30 cellular contexts compared by ENCODE assay signal in genomic region chr18:595571-595970, GRCh38. TPM values are rescaled to one million over a fixed set of nuclear protein-coding genes. Genes with fewer than 3 reads are reported as not detected.
"Had no signal": no experiment of that assay in that cellular context is flagged by ENCODE, and none has a peak within 500 bp of the region (broad histone marks: within the 10 kb centered on the region; RNA-seq: fewer than 3 reads in every experiment).

No MANE protein-coding gene starts in this region.

- H3K36me3 Mint-ChIP-seq: activated naive CD4-positive, alpha-beta T cell treated with anti-CD3 and anti-CD28 coated beads, Interleukin-2, amount 50 U/mL, for 24 hours had no signal

- H3K4me3 Mint-ChIP-seq: activated CD4-positive, alpha-beta T cell treated with anti-CD3 and anti-CD28 coated beads, Interleukin-2, amount 10 ng/mL, durations not matched to agents 24 days and 14 days; activated CD8-positive, alpha-beta T cell treated with anti-CD3 and anti-CD28 coated beads for 36 hours; activated naive CD8-positive, alpha-beta T cell treated with anti-CD3 and anti-CD28 coated beads, Interleukin-2, amount 50 U/mL, for 24 hours; activated T-helper 17 cell treated with anti-CD3 and anti-CD28 coated beads, Interleukin-2, amount 50 U/mL, for 72 hours; T-helper 1 cell treated with Interleukin-12 subunit alpha and Interleukin-12 subunit beta and Interleukin-4 antibody, amounts not matched to agents 30 μg/mL and 1 μg/mL, for 36 hours; T-helper 2 cell treated with Interferon-gamma antibody and Interleukin-4, amounts not matched to agents 5 μg/mL and 100 μg/mL, for 36 hours had no signal

- H3K4me1 Mint-ChIP-seq: activated T-helper 17 cell treated with anti-CD3 and anti-CD28 coated beads, Interleukin-2, amount 50 U/mL, for 72 hours had no signal

- DNase-seq: activated CD4-positive, alpha-beta T cell treated with anti-CD3 and anti-CD28 coated beads, Interleukin-2, amount 50 U/mL, for 4 hours; activated effector memory CD4-positive, alpha-beta T cell treated with anti-CD3 and anti-CD28 coated beads, Interleukin-2, amount 50 U/mL, for 16 hours; activated naive CD4-positive, alpha-beta T cell; activated naive CD8-positive, alpha-beta T cell treated with anti-CD3 and anti-CD28 coated beads, Interleukin-2, amount 50 U/mL, for 24 hours; anterior cingulate cortex; brain microvascular endothelial cell; central memory CD4-positive, alpha-beta T cell; KG1; NCI-H1092 treated with DMSO at 0.1 percent for 48 hours; NCI-H187; NCI-H2029 treated with DMSO at 0.1 percent for 48 hours; NCI-H2107; NCI-H2171; NCI-H510A; NCI-H526; NCI-H748 treated with DMSO at 0.1 percent for 48 hours; SHP77 had no signal

- H3K27ac Mint-ChIP-seq: activated CD4-positive, alpha-beta T cell treated with anti-CD3 and anti-CD28 coated beads, Interleukin-2, amount 10 ng/mL, durations not matched to agents 24 days and 14 days; activated CD8-positive, alpha-beta T cell treated with anti-CD3 and anti-CD28 coated beads for 36 hours; activated naive CD4-positive, alpha-beta T cell treated with anti-CD3 and anti-CD28 coated beads, Interleukin-2, amount 50 U/mL, for 24 hours; activated naive CD8-positive, alpha-beta T cell treated with anti-CD3 and anti-CD28 coated beads, Interleukin-2, amount 50 U/mL, for 24 hours; activated T-cell treated with anti-CD3 and anti-CD28 coated beads, Interleukin-2, amount 50 U/mL, for 72 hours; activated T-helper 17 cell treated with anti-CD3 and anti-CD28 coated beads, Interleukin-2, amount 50 U/mL, for 72 hours; T-helper 1 cell treated with Interleukin-12 subunit alpha and Interleukin-12 subunit beta and Interleukin-4 antibody, amounts not matched to agents 30 μg/mL and 1 μg/mL, for 36 hours; T-helper 2 cell treated with Interferon-gamma antibody and Interleukin-4, amounts not matched to agents 5 μg/mL and 100 μg/mL, for 36 hours had no signal

- H3K36me3 ChIP-seq: brain microvascular endothelial cell, SJCRH30 had no signal

- H3K9me3 Mint-ChIP-seq: activated CD4-positive, alpha-beta T cell treated with anti-CD3 and anti-CD28 coated beads, Interleukin-2, amount 10 ng/mL, durations not matched to agents 24 days and 14 days; activated CD8-positive, alpha-beta T cell treated with anti-CD3 and anti-CD28 coated beads for 36 hours; activated naive CD4-positive, alpha-beta T cell treated with anti-CD3 and anti-CD28 coated beads, Interleukin-2, amount 50 U/mL, for 24 hours; activated naive CD8-positive, alpha-beta T cell treated with anti-CD3 and anti-CD28 coated beads, Interleukin-2, amount 50 U/mL, for 24 hours; activated T-cell treated with anti-CD3 and anti-CD28 coated beads, Interleukin-2, amount 50 U/mL, for 72 hours; activated T-helper 17 cell treated with anti-CD3 and anti-CD28 coated beads, Interleukin-2, amount 50 U/mL, for 72 hours; T-helper 1 cell treated with Interleukin-12 subunit alpha and Interleukin-12 subunit beta and Interleukin-4 antibody, amounts not matched to agents 30 μg/mL and 1 μg/mL, for 36 hours; T-helper 2 cell treated with Interferon-gamma antibody and Interleukin-4, amounts not matched to agents 5 μg/mL and 100 μg/mL, for 36 hours had no signal

- H3K9ac ChIP-seq: SK-N-SH had no signal

- H3K27ac ChIP-seq: brain microvascular endothelial cell, SJCRH30 had no signal

- H3K27me3 ChIP-seq: SJCRH30 had no signal

- H3K4me3 ChIP-seq: SJCRH30 had no signal

- H3K4me1 ChIP-seq: SJCRH30 had no signal

- ATAC-seq: activated CD8-positive, alpha-beta T cell treated with anti-CD3 and anti-CD28 coated beads for 36 hours had no signal

RNA-seq across cellular contexts. Expression of gene CLUL1, which starts 1.2 kb away (rescaled TPM):
- total RNA-seq: activated CD4-positive, alpha-beta T cell treated with anti-CD3 and anti-CD28 coated beads, Interleukin-2, amount 10 ng/mL, durations not matched to agents 24 days and 14 days; activated CD8-positive, alpha-beta memory T cell treated with anti-CD3 and anti-CD28 coated beads for 36 hours; activated CD8-positive, alpha-beta T cell treated with anti-CD3 and anti-CD28 coated beads for 36 hours; activated T-cell treated with anti-CD3 and anti-CD28 coated beads, Interleukin-2, amount 50 U/mL, for 72 hours; activated T-helper 17 cell treated with anti-CD3 and anti-CD28 coated beads, Interleukin-2, amount 50 U/mL, for 72 hours; OCI-LY7; SJCRH30 had no signal

RNA-seq across cellular contexts. Expression of gene CETN1, which starts 15.4 kb away (rescaled TPM):
- total RNA-seq: activated CD4-positive, alpha-beta T cell treated with anti-CD3 and anti-CD28 coated beads, Interleukin-2, amount 10 ng/mL, durations not matched to agents 24 days and 14 days; activated CD8-positive, alpha-beta memory T cell treated with anti-CD3 and anti-CD28 coated beads for 36 hours; activated CD8-positive, alpha-beta T cell treated with anti-CD3 and anti-CD28 coated beads for 36 hours; activated T-cell treated with anti-CD3 and anti-CD28 coated beads, Interleukin-2, amount 50 U/mL, for 72 hours; activated T-helper 17 cell treated with anti-CD3 and anti-CD28 coated beads, Interleukin-2, amount 50 U/mL, for 72 hours; M059J; OCI-LY7; RPMI7951; SJCRH30 had no signal
- polyA plus RNA-seq: SK-N-SH had no signal
